Comparison of ENCODE assay signal across 9 cellular contexts in the genomic region with DNA sequence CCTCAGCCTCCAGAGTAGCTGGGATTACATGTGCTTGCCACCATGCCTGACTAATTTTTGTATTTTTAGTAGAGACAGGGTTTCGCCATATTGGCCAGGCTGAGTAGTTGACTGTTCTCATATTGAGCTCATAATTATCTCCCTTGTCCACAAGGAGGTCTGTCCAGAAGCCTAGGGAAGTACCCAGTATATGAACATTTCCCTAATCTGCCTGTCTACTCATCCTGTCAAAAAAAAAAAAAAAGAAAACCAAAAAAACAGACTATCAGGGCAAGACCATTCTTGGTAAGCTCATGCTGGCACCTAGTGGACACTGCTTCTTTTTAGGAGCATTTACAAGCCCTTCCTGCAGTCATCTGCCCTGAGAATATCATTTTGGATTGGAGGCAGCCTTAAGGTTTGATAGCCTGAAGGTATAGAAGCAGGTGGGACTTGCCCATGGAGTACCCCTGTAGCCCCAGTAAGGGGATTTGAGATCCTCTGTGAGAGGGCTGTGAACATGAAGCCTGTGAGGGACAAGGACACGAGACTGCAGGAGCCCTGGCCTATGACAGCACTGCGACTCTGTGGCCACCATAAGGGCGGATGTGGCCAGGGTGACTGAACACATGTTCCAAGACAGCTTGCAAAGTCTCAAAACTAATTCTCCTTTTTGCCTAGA. TPM values are rescaled to one million over a fixed set of nuclear protein-coding genes. Genes with fewer than 3 reads are reported as not detected.
DNase-seq lines count a peak whose midpoint lies in the region; ATAC-seq and TF ChIP-seq lines count a peak whose summit lies in the region.
"Had no signal": no experiment of that assay in that cellular context is flagged by ENCODE, and none has a peak within 500 bp of the region (broad histone marks: within the 10 kb centered on the region; RNA-seq: fewer than 3 reads in every experiment).

No MANE protein-coding gene starts in this region.

- H3K27ac Mint-ChIP-seq in naive thymus-derived CD4-positive, alpha-beta T cell, result peak overlapping the region in 1 of 9 donors; percentile 74

- POLR2A ChIA-PET in naive thymus-derived CD4-positive, alpha-beta T cell (lab: Charles Lee), result interaction anchor here (0.6 to 5.9 kb wide), 4 partner anchors 10 to 901 kb away, joined by 3 to 60 read pairs (median 4); partner anchors contain the start of gene DUSP12

- no peaks in the 10 kb centered on the region for H3K36me3 ChIP-seq in naive thymus-derived CD4-positive, alpha-beta T cell (ENCODE audit: control insufficient read depth in 2 of 3, insufficient read depth in 3 of 3, low read length in 3 of 3)
- H3K36me3 ChIP-seq in ovary, result no peaks in the 10 kb centered on the region

- H3K9me3 ChIP-seq in naive thymus-derived CD4-positive, alpha-beta T cell (ENCODE audit: control insufficient read depth in 2 of 3, low read length in 3 of 3), result no peaks in the 10 kb centered on the region
- no peaks in the 10 kb centered on the region for H3K9me3 ChIP-seq in ovary

- WGBS in ovary, 3 donors, result 85 to 91% (median 89%) methylated on average over 4 of the region's 4 CpGs

- peak; percentile 84 to 94 for DNase-seq in AML-193 (lab: John Stamatoyannopoulos, UW)
- peak; percentile 20 for DNase-seq in NCI-H2227 treated with DMSO at 0.1 percent for 48 hours (lab: John Stamatoyannopoulos, UW)
- DNase-seq in activated CD4-positive, alpha-beta T cell treated with anti-CD3 and anti-CD28 coated beads for 4 hours, result peak; percentile 16 to 42
- peak; percentile 53 for DNase-seq in epidermal melanocyte (ENCODE audit: insufficient read length, low spot score)
- peak in 8 of 9 donors; percentile 17 to 55 (median 47) for DNase-seq in naive thymus-derived CD4-positive, alpha-beta T cell
- no peak for DNase-seq in ovary

- H3K27ac ChIP-seq in naive thymus-derived CD4-positive, alpha-beta T cell (ENCODE audit: low read depth, low read length), result no peak overlapping the region
- no peak overlapping the region for H3K27ac ChIP-seq in ovary
- H3K27ac ChIP-seq: SK-N-MC had no signal

- no peak for TF ChIP-seq EP300 in ovary (IDR thresholded peaks at IDR 0.05)

- no peak for TF ChIP-seq CTCF in ovary (IDR thresholded peaks at IDR 0.05)

- H3K4me3 ChIP-seq in naive thymus-derived CD4-positive, alpha-beta T cell (ENCODE audit: low read length), result no peak overlapping the region
- no peak overlapping the region for H3K4me3 ChIP-seq in ovary
- H3K4me3 ChIP-seq: SK-N-MC had no signal

- no peaks in the 10 kb centered on the region for H3K36me3 Mint-ChIP-seq in naive thymus-derived CD4-positive, alpha-beta T cell

- H3K4me1 ChIP-seq in naive thymus-derived CD4-positive, alpha-beta T cell (ENCODE audit: control insufficient read depth in 2 of 2, insufficient read depth in 2 of 2, low read length in 2 of 2), result peaks cover 4 to 25% of the 10 kb centered on the region in 2 donors
- H3K4me1 ChIP-seq in ovary (ENCODE audit: insufficient read depth), result no peaks in the 10 kb centered on the region

- H3K9me3 Mint-ChIP-seq in naive thymus-derived CD4-positive, alpha-beta T cell, result no peaks in the 10 kb centered on the region

- CTCF ChIA-PET in naive thymus-derived CD4-positive, alpha-beta T cell (lab: Charles Lee), result interaction anchor here (0.9 to 3.8 kb wide), 9 partner anchors 8 to 254 kb away, joined by 3 to 36 read pairs (median 8); partner anchors contain the start of gene DUSP12

- H3K27me3 Mint-ChIP-seq in naive thymus-derived CD4-positive, alpha-beta T cell, result peaks cover 0 to 36% (median 5%) of the 10 kb centered on the region in 5 donors

- peaks cover 0 to 42% (median 18%) of the 10 kb centered on the region in 7 donors for H3K4me1 Mint-ChIP-seq in naive thymus-derived CD4-positive, alpha-beta T cell

- intact Hi-C loops in naive thymus-derived CD4-positive, alpha-beta T cell (cut with micrococcal nuclease), result loop anchor here (1.0 to 2.0 kb wide), 2 partner anchors 11 to 92 kb away; no protein-coding TSS in a partner anchor
- intact Hi-C loops in ovary (cut with DNase I), result no loop called here

- H3K27me3 ChIP-seq in naive thymus-derived CD4-positive, alpha-beta T cell (ENCODE audit: control insufficient read depth in 2 of 2, insufficient read depth in 2 of 2, low read length in 2 of 2), result no peaks in the 10 kb centered on the region
- no peaks in the 10 kb centered on the region for H3K27me3 ChIP-seq in ovary

- peak overlapping the region in 1 of 10 donors; percentile 28 for H3K4me3 Mint-ChIP-seq in naive thymus-derived CD4-positive, alpha-beta T cell

- TF ChIP-seq POLR2A in ovary (IDR thresholded peaks at IDR 0.05), result no peak

- ATAC-seq in GM18520 (IDR thresholded peaks at IDR 0.05; ENCODE audit: unreplicated experiment), result peak; percentile 47
- peak; percentile 47 for ATAC-seq in HG02970 (IDR thresholded peaks at IDR 0.05; ENCODE audit: low FRiP score, unreplicated experiment)
- ATAC-seq in naive thymus-derived CD4-positive, alpha-beta T cell, result peak; percentile 83

RNA-seq across cellular contexts. Expression of gene DUSP12, which starts 10.8 kb away (rescaled TPM):
- 10 to 100 TPM; 16.1 to 31.4 (median 24.1) TPM for total RNA-seq in naive thymus-derived CD4-positive, alpha-beta T cell
- 10 to 100 TPM; 74.3 to 75.2 TPM for polyA plus RNA-seq in naive thymus-derived CD4-positive, alpha-beta T cell
- total RNA-seq in ovary, result 10 to 100 TPM; 15.0 to 28.9 (median 19.8) TPM
- polyA plus RNA-seq in ovary, result 10 to 100 TPM; 16.9 to 26.4 TPM

RNA-seq across cellular contexts. Expression of gene FCRLB, which starts 17.4 kb away (rescaled TPM):
- total RNA-seq in naive thymus-derived CD4-positive, alpha-beta T cell, result 1 to 10 TPM in 2 of 5 experiments, under 1 TPM in 3; 0.34 to 1.8 (median 0.76) TPM
- under 1 TPM; 0.79 to 0.90 TPM for polyA plus RNA-seq in naive thymus-derived CD4-positive, alpha-beta T cell
- total RNA-seq in ovary, result 1 to 10 TPM in 5 of 7 donors, under 1 TPM in 2; 0.24 to 4.6 (median 1.2) TPM
- polyA plus RNA-seq in ovary, result under 1 TPM; 0.32 to 0.99 TPM

RNA-seq across cellular contexts. Expression of gene ATF6, which starts 27.4 kb away (rescaled TPM):
- 10 to 100 TPM; 22.4 to 27.5 (median 26.9) TPM for total RNA-seq in naive thymus-derived CD4-positive, alpha-beta T cell
- polyA plus RNA-seq in naive thymus-derived CD4-positive, alpha-beta T cell, result 10 to 100 TPM; 17.9 to 20.3 TPM
- total RNA-seq in ovary, result 10 to 100 TPM; 20.9 to 31.3 (median 24.5) TPM
- polyA plus RNA-seq in ovary, result 10 to 100 TPM in 1 of 2 donors, 1 to 10 TPM in 1; 7.9 to 23.4 TPM

RNA-seq across cellular contexts. Expression of gene FCRLA, which starts 31.7 kb away (rescaled TPM):
- 1 to 10 TPM in 1 of 5 experiments, under 1 TPM in 3, not detected in 1; 0.32 to 1.8 (median 0.53) TPM for total RNA-seq in naive thymus-derived CD4-positive, alpha-beta T cell
- under 1 TPM; 0.56 to 0.59 TPM for polyA plus RNA-seq in naive thymus-derived CD4-positive, alpha-beta T cell
- under 1 TPM in 2 of 7 donors, not detected in 5; 0.31 to 0.80 TPM for total RNA-seq in ovary
- under 1 TPM; 0.06 to 0.42 TPM for polyA plus RNA-seq in ovary

Comparison
In these comparisons a context has a peak if more than half of its experiments do, and no peak if none do; other contexts are left out.
1. DNase-seq: peak in AML-193 (2 of 2), NCI-H2227 treated with DMSO at 0.1 percent for 48 hours (single experiment), activated CD4-positive, alpha-beta T cell treated with anti-CD3 and anti-CD28 coated beads for 4 hours (2 of 2), epidermal melanocyte (single experiment) and naive thymus-derived CD4-positive, alpha-beta T cell (8 of 9); none in ovary (0 of 5).
2. intact Hi-C loops: an anchor here in naive thymus-derived CD4-positive, alpha-beta T cell (1.0 to 2.0 kb wide); none called in ovary.
3. Peak in every context shown above with its lines, with median percentiles within 50 percentile points of each other: ATAC-seq.